In genomic region chr16:3080024-3080423, GRCh38 we compare ENCODE assay signal across 16 cellular contexts. TPM values are rescaled to one million over a fixed set of nuclear protein-coding genes. Genes with fewer than 3 reads are reported as not detected.
DNase-seq lines count a peak whose midpoint lies in the region; ATAC-seq and TF ChIP-seq lines count a peak whose summit lies in the region.
"Had no signal": no experiment of that assay in that cellular context is flagged by ENCODE, and none has a peak within 500 bp of the region (broad histone marks: within the 10 kb centered on the region; RNA-seq: fewer than 3 reads in every experiment).

No MANE protein-coding gene starts in this region.

- H3K27me3 Mint-ChIP-seq in natural killer cell treated with Interleukin-12 subunit alpha and Interleukin-12 subunit beta and Interleukin-15 and Interleukin-18, amount 100 ng/mL, for 72 hours = no peaks in the 10 kb centered on the region
- no peaks in the 10 kb centered on the region for H3K27me3 Mint-ChIP-seq in natural killer cell (ENCODE audit: low read depth in 2 of 2)
- H3K27me3 Mint-ChIP-seq in effector memory CD8-positive, alpha-beta T cell = no peaks in the 10 kb centered on the region

- WGBS in SK-N-SH (ENCODE audit: low lambda C conversion rate) = 19% methylated on average over 14 of the region's 17 CpGs

- H3K4me3 Mint-ChIP-seq in natural killer cell treated with Interleukin-12 subunit alpha and Interleukin-12 subunit beta and Interleukin-15 and Interleukin-18, amount 100 ng/mL, for 72 hours = no peak overlapping the region
- no peak overlapping the region for H3K4me3 Mint-ChIP-seq in natural killer cell
- H3K4me3 Mint-ChIP-seq in effector memory CD8-positive, alpha-beta T cell = peak overlapping the region; percentile 8 to 31

- TF ChIP-seq CTCF in SK-N-SH (IDR thresholded peaks at IDR 0.05) (no peak), natural killer cell (IDR thresholded peaks at IDR 0.05) (no peak)

- TF ChIP-seq EP300 in SK-N-SH (IDR thresholded peaks at IDR 0.05; ENCODE audit: borderline replicate concordance in 1 of 2, low read depth in 1 of 2, low read length in 1 of 2) = no peak

- intact Hi-C loops in natural killer cell (cut with micrococcal nuclease) = no loop called here

- H3K9ac ChIP-seq in SK-N-SH = no peak overlapping the region

- H3K27me3 ChIP-seq in SK-N-SH (ENCODE audit: insufficient read depth) = peaks cover 58% of the 10 kb centered on the region

- no peak overlapping the region for H3K27ac ChIP-seq in SK-N-SH (ENCODE audit: low read depth in 2 of 2, low read length in 1 of 2)

- H3K9me3 ChIP-seq in SK-N-SH = no peaks in the 10 kb centered on the region
- H3K9me3 ChIP-seq: MG63 had no signal

- no peak for DNase-seq in SK-N-SH
- DNase-seq in natural killer cell treated with Interleukin-12 subunit alpha and Interleukin-12 subunit beta and Interleukin-15 and Interleukin-18, amount 100 ng/mL, for 72 hours (ENCODE audit: low spot score) = no peak
- no peak for DNase-seq in natural killer cell
- no peak for DNase-seq in effector memory CD8-positive, alpha-beta T cell
- no peak for DNase-seq in nucleus accumbens (lab: John Stamatoyannopoulos, UW)
- DNase-seq in NK-92 treated with Interleukin-12 subunit alpha and Interleukin-12 subunit beta, amount 100 ng/mL, for 24 hours (lab: John Stamatoyannopoulos, UW) = no peak
- DNase-seq: C1 segment of cervical spinal cord, DMS53, H7, MG63, NCI-H1092 treated with DMSO at 0.1 percent for 48 hours, NCI-H1694 treated with DMSO at 0.1 percent for 48 hours, NCI-H446 had no signal

- H3K4me1 Mint-ChIP-seq in natural killer cell treated with Interleukin-12 subunit alpha and Interleukin-12 subunit beta and Interleukin-15 and Interleukin-18, amount 100 ng/mL, for 72 hours (ENCODE audit: low read depth in 2 of 2) = peaks cover 55 to 59% of the 10 kb centered on the region in 2 donors
- peaks cover 54 to 72% of the 10 kb centered on the region in 2 donors for H3K4me1 Mint-ChIP-seq in natural killer cell
- H3K4me1 Mint-ChIP-seq in effector memory CD8-positive, alpha-beta T cell (ENCODE audit: low read depth in 2 of 2) = peaks cover 48 to 51% of the 10 kb centered on the region in 2 donors

- H3F3A ChIP-seq in SK-N-SH (replicated peaks; ENCODE audit: insufficient read depth) = no peaks in the 10 kb centered on the region

- no peaks in the 10 kb centered on the region for H3K79me2 ChIP-seq in SK-N-SH (ENCODE audit: insufficient read depth)

- ATAC-seq in SK-N-SH treated with all-trans-retinoic acid at 6 μM for 48 hours = no peak
- no peak for ATAC-seq in natural killer cell treated with Interleukin-12 subunit alpha and Interleukin-12 subunit beta and Interleukin-15 and Interleukin-18, amount 100 ng/mL, for 72 hours
- no peak for ATAC-seq in natural killer cell
- no peak for ATAC-seq in effector memory CD8-positive, alpha-beta T cell (replicated peaks)
- ATAC-seq in GM18868 (IDR thresholded peaks at IDR 0.05; ENCODE audit: unreplicated experiment) = no peak

- no peaks in the 10 kb centered on the region for H3K9me2 ChIP-seq in SK-N-SH

- no peaks in the 10 kb centered on the region for H3K4me1 ChIP-seq in SK-N-SH (ENCODE audit: control insufficient read depth in 1 of 2, insufficient read depth in 2 of 2, low read depth in 1 of 2, low read length in 1 of 2)

- POLR2A ChIA-PET in SK-N-SH (lab: Yijun Ruan, JAX) = no interaction called here

- H3K4me2 ChIP-seq in SK-N-SH = no peak overlapping the region

- H3K36me3 ChIP-seq in SK-N-SH (replicated peaks in 1 of 2; ENCODE audit: control insufficient read depth in 1 of 2, insufficient read depth in 2 of 2, low read length in 1 of 2) = no peaks in the 10 kb centered on the region
- H3K36me3 ChIP-seq: MG63 had no signal

- peak overlapping the region; percentile 58 to 87 for H3K27ac Mint-ChIP-seq in natural killer cell treated with Interleukin-12 subunit alpha and Interleukin-12 subunit beta and Interleukin-15 and Interleukin-18, amount 100 ng/mL, for 72 hours
- peak overlapping the region in 1 of 2 donors; percentile 57 for H3K27ac Mint-ChIP-seq in natural killer cell
- peak overlapping the region; percentile 75 to 85 for H3K27ac Mint-ChIP-seq in effector memory CD8-positive, alpha-beta T cell

- H2AFZ ChIP-seq in SK-N-SH (ENCODE audit: low read depth) = no peak overlapping the region

- H4K20me1 ChIP-seq in SK-N-SH (ENCODE audit: insufficient read depth) = no peaks in the 10 kb centered on the region

- no peaks in the 10 kb centered on the region for H3K9me3 Mint-ChIP-seq in natural killer cell treated with Interleukin-12 subunit alpha and Interleukin-12 subunit beta and Interleukin-15 and Interleukin-18, amount 100 ng/mL, for 72 hours
- no peaks in the 10 kb centered on the region for H3K9me3 Mint-ChIP-seq in natural killer cell
- H3K9me3 Mint-ChIP-seq in effector memory CD8-positive, alpha-beta T cell = no peaks in the 10 kb centered on the region

- H3K4me3 ChIP-seq in SK-N-SH (ENCODE audit: low read depth in 2 of 2, low read length in 1 of 2) = no peak overlapping the region
- H3K4me3 ChIP-seq: MG63 had no signal

- CTCF ChIA-PET in SK-N-SH (lab: Yijun Ruan, JAX) = interaction anchor here (0.7 to 1.8 kb wide), 9 partner anchors 9 to 50 kb away, joined by 3 to 11 read pairs (median 3); partner anchors contain the start of gene IL32

- peaks cover 25% of the 10 kb centered on the region for H3K36me3 Mint-ChIP-seq in natural killer cell treated with Interleukin-12 subunit alpha and Interleukin-12 subunit beta and Interleukin-15 and Interleukin-18, amount 100 ng/mL, for 72 hours
- H3K36me3 Mint-ChIP-seq in natural killer cell = peaks cover 6% of the 10 kb centered on the region
- peaks cover 11% of the 10 kb centered on the region for H3K36me3 Mint-ChIP-seq in effector memory CD8-positive, alpha-beta T cell (ENCODE audit: insufficient read depth)

- TF ChIP-seq RAD21 in SK-N-SH (IDR thresholded peaks at IDR 0.05; ENCODE audit: low read length) = no peak

TF ChIP-seq in SK-N-SH, 30 proteins besides CTCF, POLR2A, EP300 and RAD21:
- TF ChIP-seq NRF1 (IDR thresholded peaks at IDR 0.05; ENCODE audit: low read depth, low read length) (no peak), EZH2phosphoT487 (IDR thresholded peaks at IDR 0.05; ENCODE audit: borderline replicate concordance, low read depth) (peak; percentile 59; the same call in 1 of the 2 replicates)

TF ChIP-seq in SK-N-SH treated with all-trans-retinoic acid at 6 μM for 48 hours, 23 proteins besides CTCF, POLR2A, EP300 and RAD21 (continues in another document):
- TF ChIP-seq TCF4 (CRISPR knock-in tag; IDR thresholded peaks at IDR 0.05; ENCODE audit: borderline replicate concordance) (no peak), TOX (CRISPR knock-in tag; IDR thresholded peaks at IDR 0.05; ENCODE audit: borderline replicate concordance) (no peak), RARB (CRISPR knock-in tag; IDR thresholded peaks at IDR 0.05) (no peak), PPARA (CRISPR knock-in tag; IDR thresholded peaks at IDR 0.05; ENCODE audit: borderline replicate concordance) (no peak), ZFP30 (CRISPR knock-in tag; IDR thresholded peaks at IDR 0.05) (no peak), ARNTL (CRISPR knock-in tag; IDR thresholded peaks at IDR 0.05; ENCODE audit: borderline replicate concordance, low read depth) (no peak), ISL1 (CRISPR knock-in tag; IDR thresholded peaks at IDR 0.05) (no peak), POU6F1 (CRISPR knock-in tag; IDR thresholded peaks at IDR 0.05; ENCODE audit: borderline replicate concordance, low read depth) (no peak)

RNA-seq across cellular contexts. Expression of gene IL32, which starts 14.6 kb away (rescaled TPM):
- 26.4 and 34.7 TPM in 2 replicates for polyA plus RNA-seq in SK-N-SH (2012; rRNA removed)
- polyA plus RNA-seq in SK-N-SH (2012; cell fraction: cytosol; rRNA removed) = 21.8 and 21.9 TPM in 2 replicates
- 39.1 and 47.2 TPM in 2 replicates for polyA plus RNA-seq in SK-N-SH (2012; cell fraction: nucleus; rRNA removed)
- total RNA-seq in natural killer cell treated with Interleukin-12 subunit alpha and Interleukin-12 subunit beta and Interleukin-15 and Interleukin-18, amount 100 ng/mL, for 72 hours = 1,000 to 10,000 TPM in 1 of 2 donors, 100 to 1,000 TPM in 1; 678 to 1,235 TPM
- 100 to 1,000 TPM; 305 to 562 (median 319) TPM for total RNA-seq in natural killer cell

RNA-seq across cellular contexts. Expression of gene ZSCAN10, which starts 19.1 kb away (rescaled TPM):
- 0.05 TPM in 1 of 2 replicates, not detected in the other for polyA plus RNA-seq in SK-N-SH (2012; rRNA removed)
- not detected in 2 replicates for polyA plus RNA-seq in SK-N-SH (2012; cell fraction: cytosol; rRNA removed)
- polyA plus RNA-seq in SK-N-SH (2012; cell fraction: nucleus; rRNA removed) = 0.08 and 0.16 TPM in 2 replicates
- under 1 TPM in 1 of 2 donors, not detected in 1; 0.22 TPM for total RNA-seq in natural killer cell treated with Interleukin-12 subunit alpha and Interleukin-12 subunit beta and Interleukin-15 and Interleukin-18, amount 100 ng/mL, for 72 hours
- total RNA-seq in natural killer cell = under 1 TPM; 0.65 to 0.96 (median 0.77) TPM
- total RNA-seq: A172 had no signal

RNA-seq across cellular contexts. Expression of gene ZNF205, which starts 32.4 kb away (rescaled TPM):
- polyA plus RNA-seq in SK-N-SH (2012; rRNA removed) = 7.6 and 9.7 TPM in 2 replicates
- 3.8 and 6.7 TPM in 2 replicates for polyA plus RNA-seq in SK-N-SH (2012; cell fraction: cytosol; rRNA removed)
- polyA plus RNA-seq in SK-N-SH (2012; cell fraction: nucleus; rRNA removed) = 17.6 and 22.7 TPM in 2 replicates
- total RNA-seq in natural killer cell treated with Interleukin-12 subunit alpha and Interleukin-12 subunit beta and Interleukin-15 and Interleukin-18, amount 100 ng/mL, for 72 hours = not detected
- under 1 TPM in 1 of 3 donors, not detected in 2; 0.16 TPM for total RNA-seq in natural killer cell

RNA-seq across cellular contexts. Expression of gene MMP25, which starts 33.7 kb away (rescaled TPM):
- 0.03 and 0.05 TPM in 2 replicates for polyA plus RNA-seq in SK-N-SH (2012; rRNA removed)
- polyA plus RNA-seq in SK-N-SH (2012; cell fraction: cytosol; rRNA removed) = 0.01 TPM in 2 replicates
- polyA plus RNA-seq in SK-N-SH (2012; cell fraction: nucleus; rRNA removed) = 0.05 and 0.13 TPM in 2 replicates
- 10 to 100 TPM; 54.3 to 66.6 TPM for total RNA-seq in natural killer cell treated with Interleukin-12 subunit alpha and Interleukin-12 subunit beta and Interleukin-15 and Interleukin-18, amount 100 ng/mL, for 72 hours
- total RNA-seq in natural killer cell = 10 to 100 TPM in 1 of 3 donors, 1 to 10 TPM in 2; 2.0 to 62.2 (median 5.6) TPM

RNA-seq across cellular contexts. Expression of gene BICDL2, which starts 43.3 kb away (rescaled TPM):
- not detected in 2 replicates for polyA plus RNA-seq in SK-N-SH (2012; rRNA removed)
- 0.01 TPM in 1 of 2 replicates, not detected in the other for polyA plus RNA-seq in SK-N-SH (2012; cell fraction: cytosol; rRNA removed)
- not detected in 2 replicates for polyA plus RNA-seq in SK-N-SH (2012; cell fraction: nucleus; rRNA removed)
- total RNA-seq in natural killer cell treated with Interleukin-12 subunit alpha and Interleukin-12 subunit beta and Interleukin-15 and Interleukin-18, amount 100 ng/mL, for 72 hours = under 1 TPM; 0.50 to 0.67 TPM
- total RNA-seq in natural killer cell = not detected
- total RNA-seq: A172 had no signal

Comparison
In these comparisons a context has a peak if more than half of its experiments do, and no peak if none do; other contexts are left out.
1. H3K4me3 Mint-ChIP-seq: peak in effector memory CD8-positive, alpha-beta T cell (2 of 2); none in natural killer cell treated with Interleukin-12 subunit alpha and Interleukin-12 subunit beta and Interleukin-15 and Interleukin-18, amount 100 ng/mL, for 72 hours (single experiment) and natural killer cell (single experiment).